9 cellular contexts compared by ENCODE assay signal in genomic region chr17:11997972-11998233, GRCh38. TPM values are rescaled to one million over a fixed set of nuclear protein-coding genes. Genes with fewer than 3 reads are reported as not detected.
DNase-seq lines count a peak whose midpoint lies in the region; ATAC-seq, FAIRE-seq and TF ChIP-seq lines count a peak whose summit lies in the region.
"Had no signal": no experiment of that assay in that cellular context is flagged by ENCODE, and none has a peak within 500 bp of the region (broad histone marks: within the 10 kb centered on the region; RNA-seq: fewer than 3 reads in every experiment).

No MANE protein-coding gene starts in this region.

- H3K27ac ChIP-seq in kidney (ENCODE audit: low read depth in 2 of 2, low read length in 2 of 2) (peak overlapping the region; percentile 71 to 77), suprapubic skin (peak overlapping the region; percentile 93)

- no peaks in the 10 kb centered on the region for H3K27me3 ChIP-seq in suprapubic skin

- TF ChIP-seq CTCF in kidney (IDR thresholded peaks at IDR 0.05; ENCODE audit: borderline replicate concordance, extremely low read depth, insufficient read depth) (no peak), suprapubic skin (IDR thresholded peaks at IDR 0.05) (no peak)

- WGBS in suprapubic skin: 57% methylated on average over 4 of the region's 4 CpGs

- peak overlapping the region; percentile 81 for H3K27ac Mint-ChIP-seq in T-helper 1 cell treated with Interleukin-12 subunit alpha and Interleukin-12 subunit beta and Interleukin-4 antibody, amounts not matched to agents 30 μg/mL and 1 μg/mL, for 36 hours
- H3K27ac Mint-ChIP-seq in activated naive CD4-positive, alpha-beta T cell treated with anti-CD3 and anti-CD28 coated beads, Interleukin-2, amount 50 U/mL, for 72 hours: peak overlapping the region; percentile 92 to 97

- intact Hi-C loops in kidney (cut with DNase I): no loop called here

- no peaks in the 10 kb centered on the region for H3K9me3 Mint-ChIP-seq in T-helper 1 cell treated with Interleukin-12 subunit alpha and Interleukin-12 subunit beta and Interleukin-4 antibody, amounts not matched to agents 30 μg/mL and 1 μg/mL, for 36 hours
- peaks cover 3 to 6% of the 10 kb centered on the region in 2 donors for H3K9me3 Mint-ChIP-seq in activated naive CD4-positive, alpha-beta T cell treated with anti-CD3 and anti-CD28 coated beads, Interleukin-2, amount 50 U/mL, for 72 hours

- TF ChIP-seq EP300 in suprapubic skin (IDR thresholded peaks at IDR 0.05): no peak

- H3K9me3 ChIP-seq in kidney (ENCODE audit: control insufficient read depth in 1 of 2, low read length in 2 of 2) (no peaks in the 10 kb centered on the region), suprapubic skin (no peaks in the 10 kb centered on the region)

- ATAC-seq in activated naive CD4-positive, alpha-beta T cell treated with anti-CD3 and anti-CD28 coated beads, Interleukin-2, amount 50 U/mL, for 72 hours: no peak
- ATAC-seq in esophagus mucosa (no peak), GM19397 (IDR thresholded peaks at IDR 0.05; ENCODE audit: unreplicated experiment) (no peak)

- peaks cover 6% of the 10 kb centered on the region for H3K27me3 Mint-ChIP-seq in T-helper 1 cell treated with Interleukin-12 subunit alpha and Interleukin-12 subunit beta and Interleukin-4 antibody, amounts not matched to agents 30 μg/mL and 1 μg/mL, for 36 hours (ENCODE audit: low read depth)

- H3K36me3 ChIP-seq in kidney (ENCODE audit: control insufficient read depth in 1 of 2, insufficient read depth in 2 of 2, low read length in 2 of 2) (no peaks in the 10 kb centered on the region), suprapubic skin (no peaks in the 10 kb centered on the region)

- H3K4me1 ChIP-seq in kidney (ENCODE audit: control insufficient read depth in 1 of 2, insufficient read depth in 1 of 2, low read depth in 1 of 2, low read length in 2 of 2) (peaks cover 0 to 2% of the 10 kb centered on the region in 2 donors), suprapubic skin (peaks cover 13% of the 10 kb centered on the region)

- TF ChIP-seq POLR2A in suprapubic skin (IDR thresholded peaks at IDR 0.05): no peak

- H3K4me3 Mint-ChIP-seq in T-helper 1 cell treated with Interleukin-12 subunit alpha and Interleukin-12 subunit beta and Interleukin-4 antibody, amounts not matched to agents 30 μg/mL and 1 μg/mL, for 36 hours: peak overlapping the region; percentile 88

- no peak for DNase-seq in T-helper 1 cell
- DNase-seq in activated naive CD4-positive, alpha-beta T cell treated with anti-CD3 and anti-CD28 coated beads, Interleukin-2, amount 50 U/mL, for 72 hours (ENCODE audit: low spot score in 2 of 2): no peak
- DNase-seq in kidney: no peak
- no peak for DNase-seq in suprapubic skin (ENCODE audit: low spot score in 2 of 2)
- no peak for DNase-seq in NCI-H1436 (lab: John Stamatoyannopoulos, UW)

- H3K4me3 ChIP-seq in kidney (ENCODE audit: low read length in 2 of 2) (peak overlapping the region; percentile 77 to 92), suprapubic skin (peak overlapping the region; percentile 88)

- no peak for FAIRE-seq in kidney (lab: Jason Lieb, UNC)
- FAIRE-seq: islet of Langerhans had no signal

- peaks cover 23% of the 10 kb centered on the region for H3K4me1 Mint-ChIP-seq in T-helper 1 cell treated with Interleukin-12 subunit alpha and Interleukin-12 subunit beta and Interleukin-4 antibody, amounts not matched to agents 30 μg/mL and 1 μg/mL, for 36 hours (ENCODE audit: low read depth)

- H3K9ac ChIP-seq in kidney (ENCODE audit: low read length in 2 of 2): peak overlapping the region in 1 of 2 donors; percentile 53

- H3K36me3 Mint-ChIP-seq in T-helper 1 cell treated with Interleukin-12 subunit alpha and Interleukin-12 subunit beta and Interleukin-4 antibody, amounts not matched to agents 30 μg/mL and 1 μg/mL, for 36 hours (ENCODE audit: low read depth): peaks cover 3% of the 10 kb centered on the region
- H3K36me3 Mint-ChIP-seq in activated naive CD4-positive, alpha-beta T cell treated with anti-CD3 and anti-CD28 coated beads, Interleukin-2, amount 50 U/mL, for 72 hours: peaks cover 5 to 8% of the 10 kb centered on the region in 2 donors

RNA-seq across cellular contexts. Expression of gene ZNF18, which starts 0.6 kb away (rescaled TPM):
- total RNA-seq in activated naive CD4-positive, alpha-beta T cell treated with anti-CD3 and anti-CD28 coated beads, Interleukin-2, amount 50 U/mL, for 72 hours: 1 to 10 TPM; 4.9 to 7.1 TPM
- total RNA-seq in kidney (8.2 TPM), suprapubic skin (10 to 100 TPM in 3 of 4 donors, 1 to 10 TPM in 1; 8.3 to 16.6 (median 11.4) TPM), esophagus mucosa (6.1 TPM)
- 5.1 TPM for polyA plus RNA-seq in kidney (ENCODE audit: insufficient read depth, low read depth, low replicate concordance)

RNA-seq across cellular contexts. Expression of gene MAP2K4, which starts 22.8 kb away (rescaled TPM):
- total RNA-seq in activated naive CD4-positive, alpha-beta T cell treated with anti-CD3 and anti-CD28 coated beads, Interleukin-2, amount 50 U/mL, for 72 hours: 10 to 100 TPM; 19.9 to 24.9 TPM
- total RNA-seq in kidney: 36.1 TPM
- polyA plus RNA-seq in kidney (ENCODE audit: insufficient read depth, low read depth, low replicate concordance): 14.2 TPM
- total RNA-seq in suprapubic skin: 10 to 100 TPM; 29.3 to 35.7 (median 32.3) TPM
- total RNA-seq in esophagus mucosa: 29.7 TPM
